In the genomic region with DNA sequence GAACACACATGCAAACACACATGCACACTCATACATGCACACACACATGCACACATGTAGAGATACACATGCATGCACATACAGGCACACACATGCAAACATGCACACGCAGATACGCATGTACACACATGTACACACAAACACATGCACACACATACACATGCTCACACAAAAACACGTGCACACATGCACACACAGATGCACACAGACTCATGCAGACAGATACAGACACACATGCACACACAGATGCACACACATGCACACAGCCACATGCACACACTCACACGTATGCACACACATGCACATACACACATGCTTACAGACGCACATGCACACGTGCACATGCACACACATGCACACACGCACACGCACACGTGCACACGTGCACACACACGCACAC, we compare ENCODE assay signal across 2 cellular contexts.
TF ChIP-seq lines count a peak whose summit lies in the region.

No MANE protein-coding gene starts in this region.

TF ChIP-seq in HEK293, 187 proteins besides CTCF, POLR2A, EP300 and RAD21:
- TF ChIP-seq, protein P1, sequence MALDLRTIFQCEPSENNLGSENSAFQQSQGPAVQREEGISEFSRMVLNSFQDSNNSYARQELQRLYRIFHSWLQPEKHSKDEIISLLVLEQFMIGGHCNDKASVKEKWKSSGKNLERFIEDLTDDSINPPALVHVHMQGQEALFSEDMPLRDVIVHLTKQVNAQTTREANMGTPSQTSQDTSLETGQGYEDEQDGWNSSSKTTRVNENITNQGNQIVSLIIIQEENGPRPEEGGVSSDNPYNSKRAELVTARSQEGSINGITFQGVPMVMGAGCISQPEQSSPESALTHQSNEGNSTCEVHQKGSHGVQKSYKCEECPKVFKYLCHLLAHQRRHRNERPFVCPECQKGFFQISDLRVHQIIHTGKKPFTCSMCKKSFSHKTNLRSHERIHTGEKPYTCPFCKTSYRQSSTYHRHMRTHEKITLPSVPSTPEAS (tag by site-specific recombination; IDR thresholded peaks at IDR 0.05) = peak; percentile 88
- no peak for TF ChIP-seq KLF7 (tag by site-specific recombination; IDR thresholded peaks at IDR 0.05; ENCODE audit: borderline replicate concordance)

TF ChIP-seq in endothelial cell of umbilical vein, 7 proteins besides CTCF, POLR2A, EP300 and RAD21:
- TF ChIP-seq MYC (IDR thresholded peaks at IDR 0.05; ENCODE audit: low read depth, low read length) (no peak), GATA2 (IDR thresholded peaks at IDR 0.05; ENCODE audit: insufficient read depth, insufficient read length, low read depth, low read length) (no peak), POLR2AphosphoS5 (IDR thresholded peaks at IDR 0.05; ENCODE audit: insufficient read depth, low read depth, low read length) (no peak), EZH2 (IDR thresholded peaks at IDR 0.05; ENCODE audit: borderline replicate concordance, low read depth, low read length, severe bottlenecking) (no peak), FOS (IDR thresholded peaks at IDR 0.05; ENCODE audit: borderline replicate concordance, insufficient read depth, low read length) (no peak), JUN (IDR thresholded peaks at IDR 0.05; ENCODE audit: borderline replicate concordance, insufficient read depth, insufficient read length, low read depth) (no peak)
- TF ChIP-seq, protein P2, sequence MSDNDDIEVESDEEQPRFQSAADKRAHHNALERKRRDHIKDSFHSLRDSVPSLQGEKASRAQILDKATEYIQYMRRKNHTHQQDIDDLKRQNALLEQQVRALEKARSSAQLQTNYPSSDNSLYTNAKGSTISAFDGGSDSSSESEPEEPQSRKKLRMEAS (IDR thresholded peaks at IDR 0.05; ENCODE audit: insufficient read depth, insufficient read length) = no peak
